In the genomic region with DNA sequence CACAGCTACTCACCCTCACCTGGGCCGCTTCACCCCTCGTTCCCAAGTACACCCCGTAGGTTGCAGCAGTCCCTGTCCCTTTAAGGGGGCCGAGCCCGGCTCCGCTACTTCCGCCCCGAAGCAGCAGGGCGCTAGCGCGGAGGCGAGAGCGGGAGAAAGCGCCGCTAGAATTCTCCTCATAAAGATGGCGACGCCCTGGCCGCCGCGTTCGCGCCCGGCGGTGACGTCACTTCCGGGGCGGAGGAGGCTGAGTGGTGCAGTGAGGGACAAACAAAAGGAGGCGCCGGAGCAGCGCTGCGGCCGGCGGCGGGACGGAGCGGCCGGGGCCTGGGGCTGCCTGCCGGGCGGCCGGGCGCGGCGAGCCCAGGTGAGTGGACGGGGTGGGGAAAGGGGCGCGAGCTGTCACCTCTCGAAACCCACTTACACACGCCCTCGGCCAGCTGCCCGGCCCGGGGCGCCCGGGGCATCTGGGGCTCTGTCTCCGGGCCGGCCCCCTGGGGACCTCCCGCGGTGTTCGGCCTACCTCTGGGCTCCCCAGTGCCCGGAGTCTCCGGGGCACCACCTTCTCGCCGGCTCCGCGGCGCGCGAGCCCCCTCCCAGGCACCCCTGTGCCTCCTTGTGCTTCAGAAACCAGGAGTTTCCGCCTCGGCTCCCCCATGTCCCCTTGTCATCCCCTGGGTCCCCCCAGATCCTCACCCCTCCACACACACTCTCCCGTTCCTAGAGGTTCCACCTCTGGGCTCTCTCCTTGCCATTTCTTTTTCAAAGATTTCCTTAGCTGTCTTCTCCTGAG, we compare ENCODE assay signal across 8 cellular contexts.
DNase-seq lines count a peak whose midpoint lies in the region; ATAC-seq and TF ChIP-seq lines count a peak whose summit lies in the region.

A gene (minus strand): TSS at position 67 of the 793 bp plus-strand sequence. CDS start 36,545 bp downstream, outside the sequence.
A gene (plus strand): TSS at position 250 of the 793 bp plus-strand sequence. CDS start 25,032 bp downstream, outside the sequence.

- peaks cover 71% of the 10 kb centered on the region for H3K4me1 Mint-ChIP-seq in central memory CD8-positive, alpha-beta T cell

- no peaks in the 10 kb centered on the region for H3K9me3 Mint-ChIP-seq in central memory CD8-positive, alpha-beta T cell

- no peaks in the 10 kb centered on the region for H3K27me3 Mint-ChIP-seq in central memory CD8-positive, alpha-beta T cell

- DNase-seq in AML-193 (lab: John Stamatoyannopoulos, UW), result peak; percentile 92 to 94
- DNase-seq in NCI-H446 treated with DMSO at 0.1 percent for 48 hours (lab: John Stamatoyannopoulos, UW), result peak; percentile 79
- peak; percentile 96 to 97 for DNase-seq in central memory CD8-positive, alpha-beta T cell (ENCODE audit: low spot score in 2 of 2)
- peak; percentile 96 for DNase-seq in iris pigment epithelial cell (ENCODE audit: low read depth)
- DNase-seq in stimulated activated CD4-positive, alpha-beta T cell treated with anti-CD3 and anti-CD28 coated beads, Interleukin-12 subunit alpha, Interleukin-12 subunit beta, amount 100 ng/mL, for 24 hours (ENCODE audit: low read depth in 2 of 2), result peak; percentile 98 to 99

- H3K36me3 Mint-ChIP-seq in central memory CD8-positive, alpha-beta T cell (ENCODE audit: insufficient read depth), result peaks cover 13% of the 10 kb centered on the region

- peak; percentile 80 for ATAC-seq in HG03378 (IDR thresholded peaks at IDR 0.05; ENCODE audit: unreplicated experiment)
- ATAC-seq in activated CD4-positive, CD25-positive, alpha-beta regulatory T cell treated with anti-CD3 and anti-CD28 coated beads, Interleukin-2, amount 50 U/mL, for 24 hours, result peak; percentile 96
- ATAC-seq in central memory CD8-positive, alpha-beta T cell (replicated peaks; ENCODE audit: extremely low read depth, poor library complexity, severe bottlenecking), result peak; percentile 96

- peak within 1 kb of the TSS; percentile 90 for H3K4me3 Mint-ChIP-seq in central memory CD8-positive, alpha-beta T cell

- TF ChIP-seq POLR2A in GM19099 (IDR thresholded peaks at IDR 0.05; ENCODE audit: extremely low read depth, insufficient read length, low read depth), result peak; percentile 82

- peak within 1 kb of the TSS; percentile 95 for H3K27ac Mint-ChIP-seq in central memory CD8-positive, alpha-beta T cell (ENCODE audit: low read depth)

Comparison
In these comparisons a context has a peak if more than half of its experiments do, and no peak if none do; other contexts are left out.
1. Peak in every context shown above with its lines: DNase-seq and ATAC-seq.